Comparison of ENCODE assay signal across 8 cellular contexts in genomic region chr10:119655566-119656001, GRCh38. TPM values are rescaled to one million over a fixed set of nuclear protein-coding genes. Genes with fewer than 3 reads are reported as not detected.
DNase-seq lines count a peak whose midpoint lies in the region; ATAC-seq and TF ChIP-seq lines count a peak whose summit lies in the region.

No MANE protein-coding gene starts in this region.

- H3K27me3 Mint-ChIP-seq in activated CD4-positive, alpha-beta T cell treated with anti-CD3 and anti-CD28 coated beads, Interleukin-2, amount 10 ng/mL, durations not matched to agents 24 days and 14 days: no peaks in the 10 kb centered on the region
- H3K27me3 Mint-ChIP-seq in nephron progenitor cell (ENCODE audit: low read depth, poor library complexity): no peaks in the 10 kb centered on the region
- peaks cover 3 to 8% (median 6%) of the 10 kb centered on the region in 3 donors for H3K27me3 Mint-ChIP-seq in immature natural killer cell (ENCODE audit: low read depth in 3 of 3)

- TF ChIP-seq CTCF in nephron progenitor cell (IDR thresholded peaks at IDR 0.05): no peak

- intact Hi-C loops in activated CD4-positive, alpha-beta T cell treated with anti-CD3 and anti-CD28 coated beads, Interleukin-2, amount 10 ng/mL, durations not matched to agents 24 days and 14 days (cut with micrococcal nuclease): loop anchor here (2.0 to 10.0 kb wide), 2 partner anchors 31 to 901 kb away; partner anchors contain the start of gene CACUL1

- H3K36me3 Mint-ChIP-seq in activated CD4-positive, alpha-beta T cell treated with anti-CD3 and anti-CD28 coated beads, Interleukin-2, amount 10 ng/mL, durations not matched to agents 24 days and 14 days (ENCODE audit: low read depth): peaks cover 7% of the 10 kb centered on the region
- peaks cover 50% of the 10 kb centered on the region for H3K36me3 Mint-ChIP-seq in nephron progenitor cell (ENCODE audit: low read depth)
- no peaks in the 10 kb centered on the region for H3K36me3 Mint-ChIP-seq in immature natural killer cell

- peak; percentile 80 for DNase-seq in H4 (ENCODE audit: low spot score)
- DNase-seq in activated CD4-positive, alpha-beta T cell treated with anti-CD3 and anti-CD28 coated beads, Interleukin-2, amount 10 ng/mL, durations not matched to agents 24 days and 14 days: peak; percentile 85
- DNase-seq in dermis blood vessel endothelial cell: peak; percentile 83
- DNase-seq in nephron progenitor cell: no peak
- no peak for DNase-seq in NCI-H2029 (lab: John Stamatoyannopoulos, UW)
- no peak for DNase-seq in immature natural killer cell
- no peak for DNase-seq in NCI-H748 (lab: John Stamatoyannopoulos, UW; ENCODE audit: unreplicated experiment)

- H3K4me3 Mint-ChIP-seq in activated CD4-positive, alpha-beta T cell treated with anti-CD3 and anti-CD28 coated beads, Interleukin-2, amount 10 ng/mL, durations not matched to agents 24 days and 14 days: peak overlapping the region; percentile 87
- peak overlapping the region; percentile 32 for H3K4me3 Mint-ChIP-seq in nephron progenitor cell
- H3K4me3 Mint-ChIP-seq in immature natural killer cell: peak overlapping the region in 1 of 5 donors; percentile 3

- peaks cover 53% of the 10 kb centered on the region for H3K4me1 Mint-ChIP-seq in activated CD4-positive, alpha-beta T cell treated with anti-CD3 and anti-CD28 coated beads, Interleukin-2, amount 10 ng/mL, durations not matched to agents 24 days and 14 days
- H3K4me1 Mint-ChIP-seq in nephron progenitor cell: peaks cover 73% of the 10 kb centered on the region
- H3K4me1 Mint-ChIP-seq in immature natural killer cell: peaks cover 14 to 27% of the 10 kb centered on the region in 2 donors

- peak overlapping the region; percentile 88 for H3K27ac Mint-ChIP-seq in activated CD4-positive, alpha-beta T cell treated with anti-CD3 and anti-CD28 coated beads, Interleukin-2, amount 10 ng/mL, durations not matched to agents 24 days and 14 days
- H3K27ac Mint-ChIP-seq in nephron progenitor cell (no peak overlapping the region), immature natural killer cell (no peak overlapping the region)

- H3K9me3 Mint-ChIP-seq in activated CD4-positive, alpha-beta T cell treated with anti-CD3 and anti-CD28 coated beads, Interleukin-2, amount 10 ng/mL, durations not matched to agents 24 days and 14 days: no peaks in the 10 kb centered on the region
- H3K9me3 Mint-ChIP-seq in nephron progenitor cell (no peaks in the 10 kb centered on the region), immature natural killer cell (no peaks in the 10 kb centered on the region)

- no peak for ATAC-seq in HG02623 (IDR thresholded peaks at IDR 0.05; ENCODE audit: unreplicated experiment)

RNA-seq across cellular contexts. Expression of gene BAG3, which starts 4.4 kb away (rescaled TPM):
- total RNA-seq in H4 (2014; rRNA removed; shearing (Covaris generic)): 8.8 and 10.7 TPM in 2 replicates
- 27.7 and 29.1 TPM in 2 replicates for total RNA-seq in activated CD4-positive, alpha-beta T cell treated with anti-CD3 and anti-CD28 coated beads, Interleukin-2, amount 10 ng/mL, durations not matched to agents 24 days and 14 days
- total RNA-seq in dermis blood vessel endothelial cell: 7.5 and 15.5 TPM in 2 replicates
- 1 to 10 TPM in 2 of 3 donors, under 1 TPM in 1; 0.57 to 3.1 (median 2.2) TPM for polyA plus RNA-seq in immature natural killer cell

RNA-seq across cellular contexts. Expression of gene TIAL1, which starts 58.8 kb away (rescaled TPM):
- total RNA-seq in H4 (2014; rRNA removed; shearing (Covaris generic)): 37.9 and 51.4 TPM in 2 replicates
- 212 and 218 TPM in 2 replicates for total RNA-seq in activated CD4-positive, alpha-beta T cell treated with anti-CD3 and anti-CD28 coated beads, Interleukin-2, amount 10 ng/mL, durations not matched to agents 24 days and 14 days
- 38.3 and 49.8 TPM in 2 replicates for total RNA-seq in dermis blood vessel endothelial cell
- polyA plus RNA-seq in immature natural killer cell: 10 to 100 TPM in 2 of 3 donors, 1 to 10 TPM in 1; 5.5 to 14.2 (median 10.9) TPM

Comparison
In these comparisons a context has a peak if more than half of its experiments do, and no peak if none do; other contexts are left out.
1. DNase-seq: peak in H4 (single experiment), activated CD4-positive, alpha-beta T cell treated with anti-CD3 and anti-CD28 coated beads, Interleukin-2, amount 10 ng/mL, durations not matched to agents 24 days and 14 days (single experiment) and dermis blood vessel endothelial cell (single experiment); none in nephron progenitor cell (single experiment), NCI-H2029 (single experiment), immature natural killer cell (0 of 3) and NCI-H748 (single experiment).